1 cellular context compared by ENCODE assay signal in genomic region chr6:108294787-108295625, GRCh38.
TF ChIP-seq lines count a peak whose summit lies in the region.

AFG1L (plus strand) TSS chr6:108295054; CDS start chr6:108295080, 26 bp downstream.

TF ChIP-seq in HepG2, 621 proteins besides CTCF, POLR2A, EP300 and RAD21 (continued from another document and continues in another):
- TF ChIP-seq, protein P1, sequence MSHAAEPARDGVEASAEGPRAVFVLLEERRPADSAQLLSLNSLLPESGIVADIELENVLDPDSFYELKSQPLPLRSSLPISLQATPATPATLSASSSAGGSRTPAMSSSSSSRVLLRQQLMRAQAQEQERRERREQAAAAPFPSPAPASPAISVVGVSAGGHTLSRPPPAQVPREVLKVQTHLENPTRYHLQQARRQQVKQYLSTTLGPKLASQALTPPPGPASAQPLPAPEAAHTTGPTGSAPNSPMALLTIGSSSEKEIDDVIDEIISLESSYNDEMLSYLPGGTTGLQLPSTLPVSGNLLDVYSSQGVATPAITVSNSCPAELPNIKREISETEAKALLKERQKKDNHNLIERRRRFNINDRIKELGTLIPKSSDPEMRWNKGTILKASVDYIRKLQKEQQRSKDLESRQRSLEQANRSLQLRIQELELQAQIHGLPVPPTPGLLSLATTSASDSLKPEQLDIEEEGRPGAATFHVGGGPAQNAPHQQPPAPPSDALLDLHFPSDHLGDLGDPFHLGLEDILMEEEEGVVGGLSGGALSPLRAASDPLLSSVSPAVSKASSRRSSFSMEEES (CRISPR knock-in tag; IDR thresholded peaks at IDR 0.05), result peak; percentile 38; the same call in 1 of the 2 replicates
- TF ChIP-seq ZNF576 (CRISPR knock-in tag; IDR thresholded peaks at IDR 0.05), result no peak
- peak; percentile 77 for TF ChIP-seq SAP130 (CRISPR knock-in tag; IDR thresholded peaks at IDR 0.05; ENCODE audit: low read depth)
- peak; percentile 94 for TF ChIP-seq NR2C2 (CRISPR knock-in tag; IDR thresholded peaks at IDR 0.05; ENCODE audit: borderline replicate concordance)
- TF ChIP-seq, protein P2, sequence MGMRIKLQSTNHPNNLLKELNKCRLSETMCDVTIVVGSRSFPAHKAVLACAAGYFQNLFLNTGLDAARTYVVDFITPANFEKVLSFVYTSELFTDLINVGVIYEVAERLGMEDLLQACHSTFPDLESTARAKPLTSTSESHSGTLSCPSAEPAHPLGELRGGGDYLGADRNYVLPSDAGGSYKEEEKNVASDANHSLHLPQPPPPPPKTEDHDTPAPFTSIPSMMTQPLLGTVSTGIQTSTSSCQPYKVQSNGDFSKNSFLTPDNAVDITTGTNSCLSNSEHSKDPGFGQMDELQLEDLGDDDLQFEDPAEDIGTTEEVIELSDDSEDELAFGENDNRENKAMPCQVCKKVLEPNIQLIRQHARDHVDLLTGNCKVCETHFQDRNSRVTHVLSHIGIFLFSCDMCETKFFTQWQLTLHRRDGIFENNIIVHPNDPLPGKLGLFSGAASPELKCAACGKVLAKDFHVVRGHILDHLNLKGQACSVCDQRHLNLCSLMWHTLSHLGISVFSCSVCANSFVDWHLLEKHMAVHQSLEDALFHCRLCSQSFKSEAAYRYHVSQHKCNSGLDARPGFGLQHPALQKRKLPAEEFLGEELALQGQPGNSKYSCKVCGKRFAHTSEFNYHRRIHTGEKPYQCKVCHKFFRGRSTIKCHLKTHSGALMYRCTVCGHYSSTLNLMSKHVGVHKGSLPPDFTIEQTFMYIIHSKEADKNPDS (CRISPR knock-in tag; IDR thresholded peaks at IDR 0.05), result no peak
- TF ChIP-seq ZNF121 (CRISPR knock-in tag; IDR thresholded peaks at IDR 0.05), result no peak
- TF ChIP-seq NFE2L2 (IDR thresholded peaks at IDR 0.05; ENCODE audit: low read length), result no peak
- peak; percentile 89 for TF ChIP-seq IRF9 (CRISPR knock-in tag; IDR thresholded peaks at IDR 0.05; ENCODE audit: borderline replicate concordance)
- peak; percentile 76; the same call in 1 of the 2 replicates for TF ChIP-seq ZNF136 (CRISPR knock-in tag; IDR thresholded peaks at IDR 0.05; ENCODE audit: low read depth)
- no peak for TF ChIP-seq SMAD1 (CRISPR knock-in tag; IDR thresholded peaks at IDR 0.05; ENCODE audit: borderline replicate concordance, low read depth)
- TF ChIP-seq ARHGAP35 (CRISPR knock-in tag; IDR thresholded peaks at IDR 0.05; ENCODE audit: borderline replicate concordance), result no peak
- TF ChIP-seq SALL2 (CRISPR knock-in tag; IDR thresholded peaks at IDR 0.05), result peak; percentile 85
- TF ChIP-seq FOXJ3 (CRISPR knock-in tag; IDR thresholded peaks at IDR 0.05; ENCODE audit: borderline replicate concordance), result peak; percentile 45
- TF ChIP-seq ZBTB7A (CRISPR knock-in tag; IDR thresholded peaks at IDR 0.05), result no peak
- 0 out of 4 replicates have a peak, but pooled peaks of 1 of the 2 experiments have one; percentile 4 for TF ChIP-seq NR2F1 (CRISPR knock-in tag; IDR thresholded peaks at IDR 0.05)
- no peak for TF ChIP-seq NPAS2 (CRISPR knock-in tag; IDR thresholded peaks at IDR 0.05; ENCODE audit: borderline replicate concordance)
- TF ChIP-seq, protein P3, sequence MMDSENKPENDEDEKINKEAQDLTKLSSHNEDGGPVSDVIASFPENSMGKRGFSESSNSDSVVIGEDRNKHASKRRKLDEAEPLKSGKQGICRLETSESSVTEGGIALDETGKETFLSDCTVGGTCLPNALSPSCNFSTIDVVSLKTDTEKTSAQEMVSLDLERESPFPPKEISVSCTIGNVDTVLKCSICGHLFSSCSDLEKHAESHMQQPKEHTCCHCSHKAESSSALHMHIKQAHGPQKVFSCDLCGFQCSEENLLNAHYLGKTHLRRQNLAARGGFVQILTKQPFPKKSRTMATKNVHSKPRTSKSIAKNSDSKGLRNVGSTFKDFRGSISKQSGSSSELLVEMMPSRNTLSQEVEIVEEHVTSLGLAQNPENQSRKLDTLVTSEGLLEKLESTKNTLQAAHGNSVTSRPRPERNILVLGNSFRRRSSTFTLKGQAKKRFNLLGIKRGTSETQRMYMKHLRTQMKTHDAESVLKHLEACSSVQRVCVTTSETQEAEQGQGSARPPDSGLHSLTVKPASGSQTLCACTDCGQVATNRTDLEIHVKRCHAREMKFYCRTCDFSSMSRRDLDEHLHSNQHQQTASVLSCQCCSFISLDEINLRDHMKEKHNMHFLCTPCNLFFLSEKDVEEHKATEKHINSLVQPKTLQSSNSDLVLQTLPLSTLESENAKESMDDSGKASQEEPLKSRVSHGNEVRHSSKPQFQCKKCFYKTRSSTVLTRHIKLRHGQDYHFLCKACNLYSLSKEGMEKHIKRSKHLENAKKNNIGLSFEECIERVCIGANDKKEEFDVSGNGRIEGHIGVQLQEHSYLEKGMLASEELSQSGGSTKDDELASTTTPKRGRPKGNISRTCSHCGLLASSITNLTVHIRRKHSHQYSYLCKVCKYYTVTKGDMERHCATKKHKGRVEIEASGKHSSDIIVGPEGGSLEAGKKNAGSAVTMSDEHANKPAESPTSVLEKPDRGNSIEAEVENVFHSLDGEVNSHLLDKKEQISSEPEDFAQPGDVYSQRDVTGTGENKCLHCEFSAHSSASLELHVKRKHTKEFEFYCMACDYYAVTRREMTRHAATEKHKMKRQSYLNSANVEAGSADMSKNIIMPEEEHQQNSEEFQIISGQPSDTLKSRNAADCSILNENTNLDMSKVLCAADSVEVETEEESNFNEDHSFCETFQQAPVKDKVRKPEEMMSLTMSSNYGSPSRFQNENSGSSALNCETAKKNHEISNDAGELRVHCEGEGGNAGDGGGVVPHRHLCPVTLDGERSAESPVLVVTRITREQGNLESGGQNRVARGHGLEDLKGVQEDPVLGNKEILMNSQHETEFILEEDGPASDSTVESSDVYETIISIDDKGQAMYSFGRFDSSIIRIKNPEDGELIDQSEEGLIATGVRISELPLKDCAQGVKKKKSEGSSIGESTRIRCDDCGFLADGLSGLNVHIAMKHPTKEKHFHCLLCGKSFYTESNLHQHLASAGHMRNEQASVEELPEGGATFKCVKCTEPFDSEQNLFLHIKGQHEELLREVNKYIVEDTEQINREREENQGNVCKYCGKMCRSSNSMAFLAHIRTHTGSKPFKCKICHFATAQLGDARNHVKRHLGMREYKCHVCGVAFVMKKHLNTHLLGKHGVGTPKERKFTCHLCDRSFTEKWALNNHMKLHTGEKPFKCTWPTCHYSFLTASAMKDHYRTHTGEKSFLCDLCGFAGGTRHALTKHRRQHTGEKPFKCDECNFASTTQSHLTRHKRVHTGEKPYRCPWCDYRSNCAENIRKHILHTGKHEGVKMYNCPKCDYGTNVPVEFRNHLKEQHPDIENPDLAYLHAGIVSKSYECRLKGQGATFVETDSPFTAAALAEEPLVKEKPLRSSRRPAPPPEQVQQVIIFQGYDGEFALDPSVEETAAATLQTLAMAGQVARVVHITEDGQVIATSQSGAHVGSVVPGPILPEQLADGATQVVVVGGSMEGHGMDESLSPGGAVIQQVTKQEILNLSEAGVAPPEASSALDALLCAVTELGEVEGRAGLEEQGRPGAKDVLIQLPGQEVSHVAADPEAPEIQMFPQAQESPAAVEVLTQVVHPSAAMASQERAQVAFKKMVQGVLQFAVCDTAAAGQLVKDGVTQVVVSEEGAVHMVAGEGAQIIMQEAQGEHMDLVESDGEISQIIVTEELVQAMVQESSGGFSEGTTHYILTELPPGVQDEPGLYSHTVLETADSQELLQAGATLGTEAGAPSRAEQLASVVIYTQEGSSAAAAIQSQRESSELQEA (CRISPR knock-in tag; IDR thresholded peaks at IDR 0.05; ENCODE audit: not compliant biosample characterization), result no peak
- TF ChIP-seq ZNF30 (CRISPR knock-in tag; IDR thresholded peaks at IDR 0.05), result no peak
- TF ChIP-seq YY1 (IDR thresholded peaks at IDR 0.05; ENCODE audit: insufficient read depth, insufficient replicate concordance, low read depth, low read length), result peak; percentile 95
- TF ChIP-seq MIER2 (CRISPR knock-in tag; IDR thresholded peaks at IDR 0.05), result peak; percentile 56; the same call in 1 of the 2 replicates
- peak; percentile 92 for TF ChIP-seq SRSF1 (optimal IDR thresholded peaks at IDR 0.05; ENCODE audit: low read depth, low read length)
- TF ChIP-seq ZSCAN29 (CRISPR knock-in tag; conservative IDR thresholded peaks at IDR 0.05), result 0 out of 2 replicates have a peak, but pooled peaks have one; percentile 27
- no peak for TF ChIP-seq CHD4 (IDR thresholded peaks at IDR 0.05; ENCODE audit: borderline replicate concordance, low read length)
- TF ChIP-seq POGZ (CRISPR knock-in tag; IDR thresholded peaks at IDR 0.05), result peak; percentile 71; the same call in 1 of the 2 replicates
- TF ChIP-seq, protein P4, sequence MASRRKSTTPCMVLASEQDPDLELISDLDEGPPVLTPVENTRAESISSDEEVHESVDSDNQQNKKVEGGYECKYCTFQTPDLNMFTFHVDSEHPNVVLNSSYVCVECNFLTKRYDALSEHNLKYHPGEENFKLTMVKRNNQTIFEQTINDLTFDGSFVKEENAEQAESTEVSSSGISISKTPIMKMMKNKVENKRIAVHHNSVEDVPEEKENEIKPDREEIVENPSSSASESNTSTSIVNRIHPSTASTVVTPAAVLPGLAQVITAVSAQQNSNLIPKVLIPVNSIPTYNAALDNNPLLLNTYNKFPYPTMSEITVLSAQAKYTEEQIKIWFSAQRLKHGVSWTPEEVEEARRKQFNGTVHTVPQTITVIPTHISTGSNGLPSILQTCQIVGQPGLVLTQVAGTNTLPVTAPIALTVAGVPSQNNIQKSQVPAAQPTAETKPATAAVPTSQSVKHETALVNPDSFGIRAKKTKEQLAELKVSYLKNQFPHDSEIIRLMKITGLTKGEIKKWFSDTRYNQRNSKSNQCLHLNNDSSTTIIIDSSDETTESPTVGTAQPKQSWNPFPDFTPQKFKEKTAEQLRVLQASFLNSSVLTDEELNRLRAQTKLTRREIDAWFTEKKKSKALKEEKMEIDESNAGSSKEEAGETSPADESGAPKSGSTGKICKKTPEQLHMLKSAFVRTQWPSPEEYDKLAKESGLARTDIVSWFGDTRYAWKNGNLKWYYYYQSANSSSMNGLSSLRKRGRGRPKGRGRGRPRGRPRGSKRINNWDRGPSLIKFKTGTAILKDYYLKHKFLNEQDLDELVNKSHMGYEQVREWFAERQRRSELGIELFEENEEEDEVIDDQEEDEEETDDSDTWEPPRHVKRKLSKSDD (CRISPR knock-in tag; IDR thresholded peaks at IDR 0.05; ENCODE audit: low read depth), result peak; percentile 43; the same call in 1 of the 2 replicates
- 0 out of 2 replicates have a peak, but pooled peaks have one; percentile 56 for TF ChIP-seq ZBTB42 (CRISPR knock-in tag; IDR thresholded peaks at IDR 0.05)
- TF ChIP-seq ZNF224 (CRISPR knock-in tag; IDR thresholded peaks at IDR 0.05), result no peak
- TF ChIP-seq ZNF614 (CRISPR knock-in tag; IDR thresholded peaks at IDR 0.05; ENCODE audit: borderline replicate concordance), result peak; percentile 56; the same call in 1 of the 2 replicates
- no peak; the same call in 1 of the 2 replicates for TF ChIP-seq CREB1 (IDR thresholded peaks at IDR 0.05)
- TF ChIP-seq CREB1 (CRISPR knock-in tag; IDR thresholded peaks at IDR 0.05), result peak; percentile 53
- peak; percentile 29 for TF ChIP-seq IKZF4 (CRISPR knock-in tag; IDR thresholded peaks at IDR 0.05; ENCODE audit: borderline replicate concordance, low read depth, not compliant biosample characterization)
- TF ChIP-seq JARID2 (CRISPR knock-in tag; IDR thresholded peaks at IDR 0.05; ENCODE audit: insufficient replicate concordance), result no peak
- peak; percentile 85 for TF ChIP-seq TBX2 (CRISPR knock-in tag; IDR thresholded peaks at IDR 0.05; ENCODE audit: borderline replicate concordance)
- TF ChIP-seq KDM6A (CRISPR knock-in tag; IDR thresholded peaks at IDR 0.05; ENCODE audit: low read depth), result no peak
- TF ChIP-seq, protein P5, sequence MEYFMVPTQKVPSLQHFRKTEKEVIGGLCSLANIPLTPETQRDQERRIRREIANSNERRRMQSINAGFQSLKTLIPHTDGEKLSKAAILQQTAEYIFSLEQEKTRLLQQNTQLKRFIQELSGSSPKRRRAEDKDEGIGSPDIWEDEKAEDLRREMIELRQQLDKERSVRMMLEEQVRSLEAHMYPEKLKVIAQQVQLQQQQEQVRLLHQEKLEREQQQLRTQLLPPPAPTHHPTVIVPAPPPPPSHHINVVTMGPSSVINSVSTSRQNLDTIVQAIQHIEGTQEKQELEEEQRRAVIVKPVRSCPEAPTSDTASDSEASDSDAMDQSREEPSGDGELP (IDR thresholded peaks at IDR 0.05; ENCODE audit: borderline replicate concordance, low read depth), result peak; percentile 61; the same call in 1 of the 2 replicates
- TF ChIP-seq GPBP1L1 (CRISPR knock-in tag; IDR thresholded peaks at IDR 0.05), result no peak
- TF ChIP-seq NAIF1 (CRISPR knock-in tag; IDR thresholded peaks at IDR 0.05; ENCODE audit: borderline replicate concordance), result peak; percentile 20; the same call in 1 of the 2 replicates
- peak; percentile 70 for TF ChIP-seq ZMYM4 (CRISPR knock-in tag; IDR thresholded peaks at IDR 0.05)
- no peak for TF ChIP-seq ZNF660 (CRISPR knock-in tag; IDR thresholded peaks at IDR 0.05; ENCODE audit: borderline replicate concordance, low read depth)
- TF ChIP-seq, protein P6, sequence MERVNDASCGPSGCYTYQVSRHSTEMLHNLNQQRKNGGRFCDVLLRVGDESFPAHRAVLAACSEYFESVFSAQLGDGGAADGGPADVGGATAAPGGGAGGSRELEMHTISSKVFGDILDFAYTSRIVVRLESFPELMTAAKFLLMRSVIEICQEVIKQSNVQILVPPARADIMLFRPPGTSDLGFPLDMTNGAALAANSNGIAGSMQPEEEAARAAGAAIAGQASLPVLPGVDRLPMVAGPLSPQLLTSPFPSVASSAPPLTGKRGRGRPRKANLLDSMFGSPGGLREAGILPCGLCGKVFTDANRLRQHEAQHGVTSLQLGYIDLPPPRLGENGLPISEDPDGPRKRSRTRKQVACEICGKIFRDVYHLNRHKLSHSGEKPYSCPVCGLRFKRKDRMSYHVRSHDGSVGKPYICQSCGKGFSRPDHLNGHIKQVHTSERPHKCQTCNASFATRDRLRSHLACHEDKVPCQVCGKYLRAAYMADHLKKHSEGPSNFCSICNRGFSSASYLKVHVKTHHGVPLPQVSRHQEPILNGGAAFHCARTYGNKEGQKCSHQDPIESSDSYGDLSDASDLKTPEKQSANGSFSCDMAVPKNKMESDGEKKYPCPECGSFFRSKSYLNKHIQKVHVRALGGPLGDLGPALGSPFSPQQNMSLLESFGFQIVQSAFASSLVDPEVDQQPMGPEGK (CRISPR knock-in tag; IDR thresholded peaks at IDR 0.05), result peak; percentile 49
- no peak for TF ChIP-seq GPN1 (CRISPR knock-in tag; IDR thresholded peaks at IDR 0.05; ENCODE audit: borderline replicate concordance)
